ENCODE assay signal across 1 cellular context in genomic region chr1:53641481-53642214, GRCh38.
TF ChIP-seq lines count a peak whose summit lies in the region.

No MANE protein-coding gene starts in this region.

TF ChIP-seq in SK-N-SH, 30 proteins besides CTCF, POLR2A, EP300 and RAD21 (continued from another document):
- no peak for TF ChIP-seq FOSL2 (IDR thresholded peaks at IDR 0.05; ENCODE audit: borderline replicate concordance, low read depth)
- no peak for TF ChIP-seq RXRA (IDR thresholded peaks at IDR 0.05; ENCODE audit: borderline replicate concordance, low read depth)
- no peak for TF ChIP-seq RFX5 (IDR thresholded peaks at IDR 0.05; ENCODE audit: low read length)
- TF ChIP-seq MEF2A (IDR thresholded peaks at IDR 0.05; ENCODE audit: borderline replicate concordance, low read depth), result no peak
- no peak; the same call in 1 of the 2 replicates for TF ChIP-seq SMC3 (IDR thresholded peaks at IDR 0.05; ENCODE audit: low read depth, low read length)
- no peak for TF ChIP-seq FOXM1 (IDR thresholded peaks at IDR 0.05; ENCODE audit: low read depth)
- no peak for TF ChIP-seq NRF1 (IDR thresholded peaks at IDR 0.05; ENCODE audit: low read depth, low read length)
- TF ChIP-seq TEAD4 (IDR thresholded peaks at IDR 0.05; ENCODE audit: borderline replicate concordance, insufficient read depth), result no peak
- no peak for TF ChIP-seq IRF3 (IDR thresholded peaks at IDR 0.05; ENCODE audit: low read depth, low read length)
- peak; percentile 46 for TF ChIP-seq CHD2 (IDR thresholded peaks at IDR 0.05; ENCODE audit: low read length, partially characterized antibody)
- TF ChIP-seq REST (IDR thresholded peaks at IDR 0.05; ENCODE audit: low read depth, low read length), result no peak
- TF ChIP-seq GATA2 (CRISPR knock-in tag; IDR thresholded peaks at IDR 0.05), result peak; percentile 93
- no peak; the same call in 1 of the 2 replicates for TF ChIP-seq RCOR1 (IDR thresholded peaks at IDR 0.05; ENCODE audit: low read length)
- TF ChIP-seq TCF12 (IDR thresholded peaks at IDR 0.05), result peak; percentile 65
- TF ChIP-seq FOXJ3 (CRISPR knock-in tag; IDR thresholded peaks at IDR 0.05), result peak; percentile 100
- TF ChIP-seq USF2 (IDR thresholded peaks at IDR 0.05; ENCODE audit: borderline replicate concordance, low read depth, low read length), result no peak
- TF ChIP-seq ELF1 (IDR thresholded peaks at IDR 0.05), result no peak
- TF ChIP-seq MXI1 (IDR thresholded peaks at IDR 0.05; ENCODE audit: low read depth, low read length), result peak; percentile 76; the same call in 1 of the 2 replicates
- no peak for TF ChIP-seq TAF1 (IDR thresholded peaks at IDR 0.05; ENCODE audit: borderline replicate concordance, low read depth, low read length)
